In genomic region chr2:30022444-30023071, GRCh38 we compare ENCODE assay signal across 14 cellular contexts.
DNase-seq lines count a peak whose midpoint lies in the region; ATAC-seq and TF ChIP-seq lines count a peak whose summit lies in the region.
"Had no signal": no experiment of that assay in that cellular context is flagged by ENCODE, and none has a peak within 500 bp of the region (broad histone marks: within the 10 kb centered on the region; RNA-seq: fewer than 3 reads in every experiment).

No MANE protein-coding gene starts in this region.

- peaks cover 7% of the 10 kb centered on the region for H3K27me3 Mint-ChIP-seq in CD8-positive, alpha-beta T cell (ENCODE audit: low read depth)

- CTCF ChIA-PET in CD8-positive, alpha-beta T cell (lab: Charles Lee), result no interaction called here

- peak overlapping the region; percentile 35; the same call in 1 of the 2 replicates for H3K4me2 ChIP-seq in MM.1S (ENCODE audit: low read depth, low read length)

- no peaks in the 10 kb centered on the region for H4K20me1 ChIP-seq in MM.1S (ENCODE audit: insufficient read depth, low read length)

- H3K27ac ChIP-seq in MM.1S (ENCODE audit: low read length), result peak overlapping the region; percentile 56; the same call in 1 of the 2 replicates
- H3K27ac ChIP-seq in CD8-positive, alpha-beta T cell (ENCODE audit: low read depth, low read length), result no peak overlapping the region

- no peak overlapping the region for H3K4me3 ChIP-seq in MM.1S (ENCODE audit: low read length)
- H3K4me3 ChIP-seq in CD8-positive, alpha-beta T cell (ENCODE audit: low read depth, low read length), result no peak overlapping the region

- no peaks in the 10 kb centered on the region; the same call in 1 of the 2 replicates for H3F3A ChIP-seq in MM.1S (ENCODE audit: insufficient read depth, low read length)

- H3K27me3 ChIP-seq in MM.1S (replicated peaks; ENCODE audit: insufficient read depth, low read length), result no peaks in the 10 kb centered on the region
- H3K27me3 ChIP-seq in CD8-positive, alpha-beta T cell (ENCODE audit: insufficient read depth, low read length), result no peaks in the 10 kb centered on the region

- H3K9me2 ChIP-seq in MM.1S (replicated peaks; ENCODE audit: insufficient read depth, low read length), result no peaks in the 10 kb centered on the region

- H3K4me1 Mint-ChIP-seq in CD8-positive, alpha-beta T cell (ENCODE audit: low read depth), result no peaks in the 10 kb centered on the region
- H3K4me1 Mint-ChIP-seq: activated B cell treated with CpG ODN at 0.5 μM for 24 hours, CD14-positive monocyte had no signal

- no peak overlapping the region for H3K9ac ChIP-seq in MM.1S (ENCODE audit: low read length)

- POLR2A ChIA-PET in CD8-positive, alpha-beta T cell (lab: Charles Lee), result no interaction called here

- no peaks in the 10 kb centered on the region for H3K79me2 ChIP-seq in MM.1S (ENCODE audit: low read length)

- ATAC-seq in GM18867 (IDR thresholded peaks at IDR 0.05; ENCODE audit: unreplicated experiment) (peak; percentile 86), GM21423 (IDR thresholded peaks at IDR 0.05; ENCODE audit: unreplicated experiment) (peak; percentile 76), HG03025 (IDR thresholded peaks at IDR 0.05; ENCODE audit: low FRiP score, unreplicated experiment) (peak; percentile 86)
- no peak for ATAC-seq in CD8-positive, alpha-beta T cell
- ATAC-seq: SK-N-SH treated with all-trans-retinoic acid at 6 μM for 48 hours had no signal

- peaks cover 16% of the 10 kb centered on the region for H3K4me1 ChIP-seq in MM.1S (ENCODE audit: low read length)
- no peaks in the 10 kb centered on the region for H3K4me1 ChIP-seq in CD8-positive, alpha-beta T cell (ENCODE audit: insufficient read depth, low read length)

- no peak overlapping the region for H3K4me3 Mint-ChIP-seq in CD8-positive, alpha-beta T cell
- H3K4me3 Mint-ChIP-seq: activated B cell treated with CpG ODN at 0.5 μM for 24 hours, CD14-positive monocyte had no signal

- no peaks in the 10 kb centered on the region for H3K36me3 Mint-ChIP-seq in CD8-positive, alpha-beta T cell
- H3K36me3 Mint-ChIP-seq: CD14-positive monocyte had no signal

- peak overlapping the region; percentile 47 for H2AFZ ChIP-seq in MM.1S (ENCODE audit: low read length)

- DNase-seq in MM.1S, result peak; percentile 64
- DNase-seq in CD8-positive, alpha-beta T cell, result no peak
- DNase-seq in DMS 273 treated with DMSO at 0.1 percent for 48 hours (lab: John Stamatoyannopoulos, UW), result no peak
- no peak for DNase-seq in activated CD8-positive, alpha-beta memory T cell treated with anti-CD3 and anti-CD28 coated beads, Interleukin-2, amount 50 U/mL, for 48 hours
- DNase-seq in activated T-cell treated with anti-CD3 and anti-CD28 coated beads, Interleukin-2, amount 50 U/mL, for 48 hours, result no peak
- DNase-seq: activated B cell treated with CpG ODN at 0.5 μM for 24 hours, dermis blood vessel endothelial cell, GF-D8, NCI-H2107 had no signal

- no peak for TF ChIP-seq CTCF in MM.1S (IDR thresholded peaks at IDR 0.05; ENCODE audit: low read length)
- TF ChIP-seq CTCF in CD8-positive, alpha-beta T cell (IDR thresholded peaks at IDR 0.05), result no peak

- H3K27ac Mint-ChIP-seq in CD8-positive, alpha-beta T cell, result no peak overlapping the region
- H3K27ac Mint-ChIP-seq: activated B cell treated with CpG ODN at 0.5 μM for 24 hours, CD14-positive monocyte had no signal

- no peaks in the 10 kb centered on the region for H3K36me3 ChIP-seq in MM.1S (replicated peaks; ENCODE audit: insufficient read depth, low read length)
- H3K36me3 ChIP-seq in CD8-positive, alpha-beta T cell (ENCODE audit: insufficient read depth, low read length), result no peaks in the 10 kb centered on the region

- no peaks in the 10 kb centered on the region for H3K9me3 Mint-ChIP-seq in CD8-positive, alpha-beta T cell
- H3K9me3 Mint-ChIP-seq: activated B cell treated with CpG ODN at 0.5 μM for 24 hours had no signal

- intact Hi-C loops in CD8-positive, alpha-beta T cell (cut with DNase I, micrococcal nuclease), result no loop called here

- no peaks in the 10 kb centered on the region for H3K9me3 ChIP-seq in MM.1S (replicated peaks; ENCODE audit: insufficient read depth, low read length)
- H3K9me3 ChIP-seq in CD8-positive, alpha-beta T cell (ENCODE audit: low read length), result no peaks in the 10 kb centered on the region
